1 cellular context compared by ENCODE assay signal in the genomic region with DNA sequence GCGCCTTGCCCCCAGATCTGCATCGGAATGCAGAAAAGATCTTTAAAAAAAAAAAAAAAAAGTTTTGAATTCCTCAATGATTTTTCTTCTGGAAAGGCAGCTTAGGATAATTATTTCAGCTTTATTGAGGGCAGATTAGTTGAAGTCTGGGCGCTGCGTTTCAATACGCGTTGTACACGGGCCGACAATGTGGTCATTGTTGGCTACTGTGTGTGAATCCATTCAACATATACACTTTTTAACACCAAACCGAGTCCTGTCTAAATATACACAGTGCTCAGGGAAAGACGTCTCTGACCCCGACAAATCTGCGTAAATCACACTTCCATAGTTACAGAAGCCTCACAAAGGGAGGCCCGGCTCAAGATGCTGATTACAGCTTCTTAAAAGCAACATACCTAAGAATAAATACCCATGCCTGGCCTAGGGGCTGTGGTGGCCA.
TF ChIP-seq lines count a peak whose summit lies in the region.

No MANE protein-coding gene starts in this region.

TF ChIP-seq in A549, 52 proteins besides CTCF, POLR2A, EP300 and RAD21:
- no peak for TF ChIP-seq CHD2 (IDR thresholded peaks at IDR 0.05; ENCODE audit: low read length, partially characterized antibody)
